ENCODE assay signal across 14 cellular contexts in genomic region chr1:220884109-220884980, GRCh38. TPM values are rescaled to one million over a fixed set of nuclear protein-coding genes. Genes with fewer than 3 reads are reported as not detected.
A peak's percentile ranks its signal among the peaks of the same experiment; 100 is the strongest.
DNase-seq lines count a peak whose midpoint lies in the region; ATAC-seq and TF ChIP-seq lines count a peak whose summit lies in the region.
"Had no signal": no experiment of that assay in that cellular context is flagged by ENCODE, and none has a peak within 500 bp of the region (broad histone marks: within the 10 kb centered on the region; RNA-seq: fewer than 3 reads in every experiment).

No MANE protein-coding gene starts in this region.

- H3K27ac ChIP-seq in left ventricle myocardium inferior (replicated peaks) (no peak overlapping the region), transverse colon (peak overlapping the region; percentile 92 to 99 (median 96))
- H3K27ac ChIP-seq: thyroid gland had no signal

- H3K36me3 ChIP-seq in left ventricle myocardium inferior (peaks cover 45% of the 10 kb centered on the region), transverse colon (no peaks in the 10 kb centered on the region)

- peak; percentile 17 for ATAC-seq in Right ventricle myocardium inferior

- peak overlapping the region; percentile 51 for H3K4me3 ChIP-seq in left ventricle myocardium inferior
- peak overlapping the region in 2 of 4 donors; percentile 14 to 93 for H3K4me3 ChIP-seq in transverse colon
- H3K4me3 ChIP-seq: thyroid gland had no signal

- TF ChIP-seq EP300 in transverse colon (IDR thresholded peaks at IDR 0.05; ENCODE audit: low read depth) = no peak

- 72% methylated on average over 59 of the region's 59 CpGs; no CpG with 5 or more reads in 1 of the 2 donors for WGBS in transverse colon (ENCODE audit: low coverage in 1 of 2), 2 donors

- intact Hi-C loops in Right ventricle myocardium inferior (cut with DNase I) = no loop called here
- intact Hi-C loops in cardiac septum (cut with DNase I) = no loop called here
- intact Hi-C loops in left ventricle myocardium inferior (cut with micrococcal nuclease) = no loop called here
- intact Hi-C loops in transverse colon (cut with DNase I; ENCODE audit: low total_unique reads) = loop anchor here (5.0 to 10.0 kb wide), 3 partner anchors 72 to 350 kb away; no protein-coding TSS in a partner anchor

- in situ Hi-C loops in transverse colon (cut with MboI; ENCODE audit: low pct_ligation_motif_present in 1 of 4, low pct_unique_long_range_greater_than_20kb in 1 of 4, low sequenced_read_pairs in 3 of 4) = loop anchor here in 1 of 4 donors (25.0 kb wide), 2 partner anchors 553 to 853 kb away; partner anchors contain the start of gene DUSP10

- H3K9me3 ChIP-seq in left ventricle myocardium inferior (replicated peaks) (no peaks in the 10 kb centered on the region), transverse colon (no peaks in the 10 kb centered on the region)
- H3K9me3 ChIP-seq: SK-N-SH, thyroid gland had no signal

- H3K4me1 ChIP-seq in left ventricle myocardium inferior (peaks cover 63% of the 10 kb centered on the region), transverse colon (peaks cover 0 to 49% (median 10%) of the 10 kb centered on the region in 4 donors)

- no peak for TF ChIP-seq POLR2A in transverse colon (IDR thresholded peaks at IDR 0.05)

- DNase-seq in Right ventricle myocardium inferior (ENCODE audit: missing footprints) (peak; percentile 75), cardiac septum (ENCODE audit: low spot score) (no peak), left ventricle myocardium inferior (no peak), midbrain (lab: John Stamatoyannopoulos, UW) (peak; percentile 13), transverse colon (no peak), NCI-H1930 (lab: John Stamatoyannopoulos, UW) (no peak)
- no peak for DNase-seq in stimulated activated naive CD4-positive, alpha-beta T cell treated with Interleukin-2 at 50 U/mL for 16 hours (lab: John Stamatoyannopoulos, UW)
- no peak for DNase-seq in stimulated activated naive CD4-positive, alpha-beta T cell (lab: John Stamatoyannopoulos, UW)
- DNase-seq: activated naive CD4-positive, alpha-beta T cell treated with anti-CD3 and anti-CD28 coated beads, Interleukin-2, amount 10 ng/mL, durations not matched to agents 7 days and 5 days; cerebellar nuclear complex; SK-N-SH; stimulated activated CD4-positive, alpha-beta T cell treated with anti-CD3 and anti-CD28 coated beads, Interleukin-15, amount 100 ng/mL, for 24 hours; thyroid gland had no signal

- peaks cover 67% of the 10 kb centered on the region for H3K27me3 ChIP-seq in left ventricle myocardium inferior (ENCODE audit: low read depth)
- H3K27me3 ChIP-seq in transverse colon = peaks cover 94% of the 10 kb centered on the region

- no peak for TF ChIP-seq CTCF in left ventricle myocardium inferior (IDR thresholded peaks at IDR 0.05; ENCODE audit: borderline replicate concordance)
- TF ChIP-seq CTCF in transverse colon (IDR thresholded peaks at IDR 0.05) = no peak

RNA-seq across cellular contexts. Expression of gene HLX, which starts 5.1 kb away (rescaled TPM):
- total RNA-seq in Right ventricle myocardium inferior = 5.0 TPM
- total RNA-seq in cardiac septum = 8.1 TPM
- 3.5 TPM for total RNA-seq in left ventricle myocardium inferior
- 10 to 100 TPM in 2 of 4 donors, 1 to 10 TPM in 2; 4.2 to 18.4 (median 9.3) TPM for total RNA-seq in transverse colon
- total RNA-seq: HT-29 had no signal

Comparison
In these comparisons a context has a peak if more than half of its experiments do, and no peak if none do; other contexts are left out.
1. DNase-seq: peak in Right ventricle myocardium inferior (single experiment) and midbrain (single experiment); none in cardiac septum (single experiment), left ventricle myocardium inferior (single experiment), transverse colon (single experiment), stimulated activated naive CD4-positive, alpha-beta T cell treated with Interleukin-2 at 50 U/mL for 16 hours (single experiment), stimulated activated naive CD4-positive, alpha-beta T cell (0 of 6) and NCI-H1930 (0 of 2).